ENCODE assay signal across 10 cellular contexts in the genomic region with DNA sequence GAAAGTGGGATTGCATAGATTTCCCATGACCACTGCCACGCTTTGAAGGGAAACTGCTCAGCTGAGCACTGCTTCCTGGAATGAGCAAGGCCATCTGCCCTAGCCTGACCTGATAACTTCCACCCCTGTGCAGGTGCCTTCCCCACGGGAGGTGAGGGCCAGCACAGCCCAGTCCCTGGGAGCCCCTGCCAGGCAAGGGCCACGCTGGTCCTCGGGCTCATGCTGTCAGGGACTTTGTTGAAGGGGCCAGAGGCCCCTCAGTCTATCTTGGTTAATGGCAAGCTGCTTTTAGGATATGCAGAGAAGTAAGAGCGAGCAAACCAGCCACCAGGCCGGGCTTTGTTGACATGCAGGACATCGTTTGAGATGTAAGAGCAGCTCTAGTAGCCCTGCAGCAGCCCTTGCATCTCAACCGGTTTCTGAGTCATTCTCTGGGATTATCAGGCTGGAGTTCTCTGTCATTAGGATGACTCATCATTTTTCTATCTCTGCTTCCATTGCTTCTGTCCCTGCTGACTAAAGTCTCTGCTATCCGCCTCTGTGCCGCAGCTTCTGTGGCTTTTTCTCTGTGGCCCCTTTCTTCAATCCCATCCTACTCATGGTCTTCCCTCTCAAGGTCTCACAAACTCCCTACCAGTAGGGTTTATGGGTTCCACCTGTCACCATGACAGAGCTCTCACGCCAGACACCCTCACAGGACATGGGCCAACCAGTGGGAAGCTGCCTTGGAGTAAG. TPM values are rescaled to one million over a fixed set of nuclear protein-coding genes. Genes with fewer than 3 reads are reported as not detected.
DNase-seq lines count a peak whose midpoint lies in the region; ATAC-seq and TF ChIP-seq lines count a peak whose summit lies in the region.
"Had no signal": no experiment of that assay in that cellular context is flagged by ENCODE, and none has a peak within 500 bp of the region (broad histone marks: within the 10 kb centered on the region; RNA-seq: fewer than 3 reads in every experiment).

No MANE protein-coding gene starts in this region.

- H3K9ac ChIP-seq in HUES48 (ENCODE audit: low read depth, low read length) = no peak overlapping the region

- intact Hi-C loops in left colon (cut with DNase I, micrococcal nuclease) = no loop called here
- intact Hi-C loops in activated CD4-positive, alpha-beta memory T cell treated with anti-CD3 and anti-CD28 coated beads for 36 hours (cut with micrococcal nuclease) = no loop called here

- POLR2A ChIA-PET in activated CD4-positive, alpha-beta memory T cell treated with anti-CD3 and anti-CD28 coated beads for 36 hours (lab: Charles Lee) = no interaction called here

- no peak for TF ChIP-seq CTCF in BE2C (IDR thresholded peaks at IDR 0.05; ENCODE audit: low read depth, low read length)

- peak; percentile 48 for DNase-seq in BE2C
- DNase-seq in astrocyte of the hippocampus (ENCODE audit: low read depth, low spot score) = peak; percentile 84
- no peak for DNase-seq in left colon
- no peak for DNase-seq in activated effector memory CD4-positive, alpha-beta T cell treated with Interleukin-2 at 50 U/mL for 16 hours
- DNase-seq in effector CD4-positive, alpha-beta T cell = no peak
- DNase-seq in activated CD4-positive, alpha-beta memory T cell treated with anti-CD3 and anti-CD28 coated beads for 36 hours = no peak
- DNase-seq: activated B cell treated with CpG ODN at 0.5 μM for 24 hours; stimulated activated CD4-positive, alpha-beta T cell treated with anti-CD3 and anti-CD28 coated beads, Interleukin-4, amount 100 ng/mL, for 24 hours had no signal

- H3K27ac Mint-ChIP-seq in activated CD4-positive, alpha-beta memory T cell treated with anti-CD3 and anti-CD28 coated beads for 36 hours = no peak overlapping the region
- H3K27ac Mint-ChIP-seq: activated B cell treated with CpG ODN at 0.5 μM for 24 hours had no signal

- H3K27me3 ChIP-seq in BE2C (peaks cover 6% of the 10 kb centered on the region; the same call in 1 of the 2 replicates), HUES48 (ENCODE audit: control insufficient read depth, insufficient read depth, low read length) (no peaks in the 10 kb centered on the region; the same call in 1 of the 2 replicates)

- H3K4me3 ChIP-seq in BE2C (ENCODE audit: low read depth, low read length) (no peak overlapping the region), HUES48 (ENCODE audit: low read depth, low read length) (no peak overlapping the region)

- H3K36me3 Mint-ChIP-seq in activated CD4-positive, alpha-beta memory T cell treated with anti-CD3 and anti-CD28 coated beads for 36 hours = no peaks in the 10 kb centered on the region

- H3K4me3 Mint-ChIP-seq in activated CD4-positive, alpha-beta memory T cell treated with anti-CD3 and anti-CD28 coated beads for 36 hours = no peak overlapping the region
- H3K4me3 Mint-ChIP-seq: activated B cell treated with CpG ODN at 0.5 μM for 24 hours had no signal

- H3K4me1 ChIP-seq in BE2C = peaks cover 3% of the 10 kb centered on the region; the same call in 1 of the 2 replicates
- peaks cover 4% of the 10 kb centered on the region for H3K4me1 ChIP-seq in HUES48 (ENCODE audit: control insufficient read depth, insufficient read depth, low read length)

- no peaks in the 10 kb centered on the region for H3K9me3 Mint-ChIP-seq in activated CD4-positive, alpha-beta memory T cell treated with anti-CD3 and anti-CD28 coated beads for 36 hours
- H3K9me3 Mint-ChIP-seq: activated B cell treated with CpG ODN at 0.5 μM for 24 hours had no signal

- H3K9me3 ChIP-seq in BE2C = no peaks in the 10 kb centered on the region
- H3K9me3 ChIP-seq in HUES48 (ENCODE audit: control insufficient read depth, insufficient read depth, low read length) = no peaks in the 10 kb centered on the region

- H3K27ac ChIP-seq in HUES48 (ENCODE audit: low read depth, low read length) = peak overlapping the region; percentile 86

- peaks cover 24% of the 10 kb centered on the region for H3K4me1 Mint-ChIP-seq in activated CD4-positive, alpha-beta memory T cell treated with anti-CD3 and anti-CD28 coated beads for 36 hours (ENCODE audit: low read depth)
- H3K4me1 Mint-ChIP-seq: activated B cell treated with CpG ODN at 0.5 μM for 24 hours had no signal

- CTCF ChIA-PET in activated CD4-positive, alpha-beta memory T cell treated with anti-CD3 and anti-CD28 coated beads for 36 hours (lab: Charles Lee) = no interaction called here

- ATAC-seq in left colon = peak; percentile 40
- ATAC-seq in GM18861 (IDR thresholded peaks at IDR 0.05; ENCODE audit: unreplicated experiment) = no peak

- H3K27me3 Mint-ChIP-seq in activated CD4-positive, alpha-beta memory T cell treated with anti-CD3 and anti-CD28 coated beads for 36 hours = no peaks in the 10 kb centered on the region
- H3K27me3 Mint-ChIP-seq: activated B cell treated with CpG ODN at 0.5 μM for 24 hours had no signal

- H3K36me3 ChIP-seq in BE2C = no peaks in the 10 kb centered on the region
- H3K36me3 ChIP-seq in HUES48 (ENCODE audit: control insufficient read depth, insufficient read depth, low read length) = no peaks in the 10 kb centered on the region

RNA-seq across cellular contexts. Expression of gene IQGAP2, which starts 30.6 kb away (rescaled TPM):
- polyA plus RNA-seq in BE2C (2012; ENCODE audit: insufficient read depth, insufficient read length, low read depth) = not detected
- 100 to 1,000 TPM; 104 to 123 TPM for total RNA-seq in left colon
- 10 to 100 TPM; 92.7 to 93.0 TPM for total RNA-seq in activated CD4-positive, alpha-beta memory T cell treated with anti-CD3 and anti-CD28 coated beads for 36 hours

Comparison
In these comparisons a context has a peak if more than half of its experiments do, and no peak if none do; other contexts are left out.
1. DNase-seq: peak in BE2C (single experiment) and astrocyte of the hippocampus (single experiment); none in left colon (0 of 2), activated effector memory CD4-positive, alpha-beta T cell treated with Interleukin-2 at 50 U/mL for 16 hours (single experiment), effector CD4-positive, alpha-beta T cell (single experiment) and activated CD4-positive, alpha-beta memory T cell treated with anti-CD3 and anti-CD28 coated beads for 36 hours (single experiment).